In genomic region chr5:107135391-107135790, GRCh38 we compare ENCODE assay signal across 28 cellular contexts.
DNase-seq lines count a peak whose midpoint lies in the region; ATAC-seq, FAIRE-seq and TF ChIP-seq lines count a peak whose summit lies in the region.
"Had no signal": no experiment of that assay in that cellular context is flagged by ENCODE, and none has a peak within 500 bp of the region (broad histone marks: within the 10 kb centered on the region; RNA-seq: fewer than 3 reads in every experiment).

No MANE protein-coding gene starts in this region.

- intact Hi-C loops in mammary epithelial cell (cut with micrococcal nuclease) (no loop called here), MCF 10A (cut with micrococcal nuclease) (no loop called here)
- intact Hi-C loops in activated CD4-positive, alpha-beta T cell treated with anti-CD3 and anti-CD28 coated beads, Interleukin-2, amount 10 ng/mL, durations not matched to agents 24 days and 14 days (cut with micrococcal nuclease): no loop called here

- FAIRE-seq in bronchial epithelial cell (lab: Jason Lieb, UNC): no peak
- FAIRE-seq: frontal cortex, G401.6 had no signal

- H3K4me1 Mint-ChIP-seq in MCF 10A (ENCODE audit: insufficient read depth, unreplicated experiment): no peaks in the 10 kb centered on the region
- H3K4me1 Mint-ChIP-seq in activated CD4-positive, alpha-beta T cell treated with anti-CD3 and anti-CD28 coated beads, Interleukin-2, amount 10 ng/mL, durations not matched to agents 24 days and 14 days: no peaks in the 10 kb centered on the region
- no peaks in the 10 kb centered on the region for H3K4me1 Mint-ChIP-seq in stimulated activated naive CD8-positive, alpha-beta T cell treated with anti-CD3 and anti-CD28 coated beads, Interleukin-15, amount 100 ng/mL, for 72 hours
- H3K4me1 Mint-ChIP-seq: activated CD8-positive, alpha-beta memory T cell treated with anti-CD3 and anti-CD28 coated beads, Interleukin-2, amount 10 ng/mL, durations not matched to agents 7 days and 5 days; activated naive CD8-positive, alpha-beta T cell treated with anti-CD3 and anti-CD28 coated beads, Interleukin-2, amount 50 U/mL, for 24 hours; nephron progenitor cell had no signal

- dilution Hi-C loops in mammary epithelial cell (cut with HindIII; ENCODE audit: low sequenced_read_pairs): no loop called here

- DNase-seq in mammary epithelial cell: peak; percentile 19
- no peak for DNase-seq in MCF 10A (ENCODE audit: unreplicated experiment)
- peak; percentile 65 for DNase-seq in bronchial epithelial cell (ENCODE audit: low read depth)
- peak; percentile 38 to 68 for DNase-seq in foreskin fibroblast
- peak; percentile 6 for DNase-seq in stromal cell of bone marrow (ENCODE audit: low read depth)
- DNase-seq in activated CD4-positive, alpha-beta T cell treated with anti-CD3 and anti-CD28 coated beads, Interleukin-2, amount 10 ng/mL, durations not matched to agents 24 days and 14 days: no peak
- no peak for DNase-seq in stimulated activated naive CD8-positive, alpha-beta T cell treated with anti-CD3 and anti-CD28 coated beads, Interleukin-15, amount 100 ng/mL, for 72 hours
- no peak for DNase-seq in GM13976 (ENCODE audit: low spot score)
- DNase-seq: 8988T; activated CD4-positive, alpha-beta T cell treated with anti-CD3 and anti-CD28 coated beads for 1 hour; activated CD8-positive, alpha-beta memory T cell treated with anti-CD3 and anti-CD28 coated beads, Interleukin-2, amount 10 ng/mL, durations not matched to agents 7 days and 5 days; activated naive CD8-positive, alpha-beta T cell treated with anti-CD3 and anti-CD28 coated beads, Interleukin-2, amount 50 U/mL, for 24 hours; effector CD8-positive, alpha-beta T cell; left colon; midbrain; NCI-H82; nephron progenitor cell; Peyer's patch; spleen; substantia nigra; T-helper 9 cell; uterus had no signal

- POLR2A ChIA-PET in MCF 10A (lab: Yijun Ruan, JAX): no interaction called here

- H3K27ac Mint-ChIP-seq in MCF 10A (ENCODE audit: low read depth, unreplicated experiment): no peak overlapping the region
- H3K27ac Mint-ChIP-seq in activated CD4-positive, alpha-beta T cell treated with anti-CD3 and anti-CD28 coated beads, Interleukin-2, amount 10 ng/mL, durations not matched to agents 24 days and 14 days: no peak overlapping the region
- H3K27ac Mint-ChIP-seq in stimulated activated naive CD8-positive, alpha-beta T cell treated with anti-CD3 and anti-CD28 coated beads, Interleukin-15, amount 100 ng/mL, for 72 hours: no peak overlapping the region
- H3K27ac Mint-ChIP-seq: activated CD8-positive, alpha-beta memory T cell treated with anti-CD3 and anti-CD28 coated beads, Interleukin-2, amount 10 ng/mL, durations not matched to agents 7 days and 5 days; activated naive CD8-positive, alpha-beta T cell treated with anti-CD3 and anti-CD28 coated beads, Interleukin-2, amount 50 U/mL, for 24 hours; nephron progenitor cell had no signal

- TF ChIP-seq CTCF in mammary epithelial cell (conservative IDR thresholded peaks at IDR 0.05 in 1 of 2, IDR thresholded peaks at IDR 0.05 in 1 of 2; ENCODE audit: extremely low read depth in 1 of 2, insufficient read depth in 1 of 2, low read depth in 1 of 2, low read length in 2 of 2) (no peak), MCF 10A (IDR thresholded peaks at IDR 0.05; ENCODE audit: unreplicated experiment) (no peak), bronchial epithelial cell (IDR thresholded peaks at IDR 0.05; ENCODE audit: insufficient read depth, low read length, severe bottlenecking) (no peak), foreskin fibroblast (IDR thresholded peaks at IDR 0.05; ENCODE audit: low read depth, low read length) (no peak), GM13976 (IDR thresholded peaks at IDR 0.05; ENCODE audit: borderline replicate concordance, control extremely low read depth, extremely low read depth, insufficient read depth, missing control alignments) (no peak)

- ATAC-seq in stimulated activated naive CD8-positive, alpha-beta T cell treated with anti-CD3 and anti-CD28 coated beads, Interleukin-15, amount 100 ng/mL, for 72 hours: no peak
- ATAC-seq: activated CD8-positive, alpha-beta memory T cell treated with anti-CD3 and anti-CD28 coated beads, Interleukin-2, amount 10 ng/mL, durations not matched to agents 7 days and 5 days; activated naive CD8-positive, alpha-beta T cell treated with anti-CD3 and anti-CD28 coated beads, Interleukin-2, amount 50 U/mL, for 24 hours; left colon had no signal

- no peaks in the 10 kb centered on the region for H3K27me3 ChIP-seq in mammary epithelial cell (ENCODE audit: insufficient read depth, low read length)
- H3K27me3 ChIP-seq in bronchial epithelial cell (ENCODE audit: control insufficient read depth, insufficient read depth, low read length): no peaks in the 10 kb centered on the region
- H3K27me3 ChIP-seq: BLaER1, Peyer's patch, spleen, uterus had no signal

- no peaks in the 10 kb centered on the region for H3K27me3 Mint-ChIP-seq in MCF 10A (ENCODE audit: insufficient read depth, unreplicated experiment)
- H3K27me3 Mint-ChIP-seq in activated CD4-positive, alpha-beta T cell treated with anti-CD3 and anti-CD28 coated beads, Interleukin-2, amount 10 ng/mL, durations not matched to agents 24 days and 14 days: no peaks in the 10 kb centered on the region
- no peaks in the 10 kb centered on the region for H3K27me3 Mint-ChIP-seq in stimulated activated naive CD8-positive, alpha-beta T cell treated with anti-CD3 and anti-CD28 coated beads, Interleukin-15, amount 100 ng/mL, for 72 hours
- H3K27me3 Mint-ChIP-seq: activated CD8-positive, alpha-beta memory T cell treated with anti-CD3 and anti-CD28 coated beads, Interleukin-2, amount 10 ng/mL, durations not matched to agents 7 days and 5 days; activated naive CD8-positive, alpha-beta T cell treated with anti-CD3 and anti-CD28 coated beads, Interleukin-2, amount 50 U/mL, for 24 hours had no signal

- CTCF ChIA-PET in mammary epithelial cell (lab: Charles Lee; ENCODE audit: low non-redundant PET) (no interaction called here), MCF 10A (lab: Yijun Ruan, JAX) (interaction anchor here (1.4 kb wide), 1 partner anchor 866 kb away, joined by 5 read pairs; no protein-coding TSS in a partner anchor)

- H3K4me2 ChIP-seq in mammary epithelial cell (ENCODE audit: insufficient read depth, low read depth, low read length): no peak overlapping the region
- H3K4me2 ChIP-seq: BLaER1 had no signal

- in situ Hi-C loops in mammary epithelial cell (cut with MboI; ENCODE audit: low sequenced_read_pairs in 2 of 2): no loop called here
- in situ Hi-C loops in GM13976 (cut with MboI; ENCODE audit: low sequenced_read_pairs, unreplicated experiment): no loop called here

- H3K4me1 ChIP-seq in mammary epithelial cell (ENCODE audit: insufficient read depth, low read length): no peaks in the 10 kb centered on the region
- H3K4me1 ChIP-seq: BLaER1, Peyer's patch, spleen, uterus had no signal

- H3K9ac ChIP-seq in mammary epithelial cell (ENCODE audit: insufficient read depth, low read length): no peak overlapping the region
- H3K9ac ChIP-seq: BLaER1 had no signal

- H4K20me1 ChIP-seq in mammary epithelial cell (ENCODE audit: insufficient read depth, low read length): no peaks in the 10 kb centered on the region
- H4K20me1 ChIP-seq: BLaER1 had no signal

- H3K9me3 ChIP-seq in mammary epithelial cell (replicated peaks; ENCODE audit: insufficient read depth, low read length): no peaks in the 10 kb centered on the region
- H3K9me3 ChIP-seq: BLaER1, Peyer's patch, uterus had no signal

- WGBS in mammary epithelial cell (ENCODE audit: low coverage, missing lambda C conversion rate): 61% methylated on average over 2 of the region's 2 CpGs

- no peaks in the 10 kb centered on the region for H3K79me2 ChIP-seq in mammary epithelial cell (ENCODE audit: insufficient read depth, low read length)

- no peaks in the 10 kb centered on the region for H3K36me3 Mint-ChIP-seq in MCF 10A (ENCODE audit: insufficient read depth, unreplicated experiment)
- no peaks in the 10 kb centered on the region for H3K36me3 Mint-ChIP-seq in activated CD4-positive, alpha-beta T cell treated with anti-CD3 and anti-CD28 coated beads, Interleukin-2, amount 10 ng/mL, durations not matched to agents 24 days and 14 days (ENCODE audit: low read depth)
- H3K36me3 Mint-ChIP-seq: activated CD8-positive, alpha-beta memory T cell treated with anti-CD3 and anti-CD28 coated beads, Interleukin-2, amount 10 ng/mL, durations not matched to agents 7 days and 5 days had no signal

- H3K4me3 Mint-ChIP-seq in MCF 10A (ENCODE audit: unreplicated experiment): no peak overlapping the region
- H3K4me3 Mint-ChIP-seq in activated CD4-positive, alpha-beta T cell treated with anti-CD3 and anti-CD28 coated beads, Interleukin-2, amount 10 ng/mL, durations not matched to agents 24 days and 14 days: no peak overlapping the region
- no peak overlapping the region for H3K4me3 Mint-ChIP-seq in stimulated activated naive CD8-positive, alpha-beta T cell treated with anti-CD3 and anti-CD28 coated beads, Interleukin-15, amount 100 ng/mL, for 72 hours
- H3K4me3 Mint-ChIP-seq: activated CD8-positive, alpha-beta memory T cell treated with anti-CD3 and anti-CD28 coated beads, Interleukin-2, amount 10 ng/mL, durations not matched to agents 7 days and 5 days; activated naive CD8-positive, alpha-beta T cell treated with anti-CD3 and anti-CD28 coated beads, Interleukin-2, amount 50 U/mL, for 24 hours; central memory CD8-positive, alpha-beta T cell; nephron progenitor cell had no signal

- H3K9me3 Mint-ChIP-seq in MCF 10A (ENCODE audit: unreplicated experiment): peaks cover 6% of the 10 kb centered on the region
- peaks cover 5% of the 10 kb centered on the region for H3K9me3 Mint-ChIP-seq in activated CD4-positive, alpha-beta T cell treated with anti-CD3 and anti-CD28 coated beads, Interleukin-2, amount 10 ng/mL, durations not matched to agents 24 days and 14 days
- peaks cover 0 to 16% of the 10 kb centered on the region in 2 donors for H3K9me3 Mint-ChIP-seq in stimulated activated naive CD8-positive, alpha-beta T cell treated with anti-CD3 and anti-CD28 coated beads, Interleukin-15, amount 100 ng/mL, for 72 hours
- H3K9me3 Mint-ChIP-seq: central memory CD8-positive, alpha-beta T cell had no signal

- H3K36me3 ChIP-seq in mammary epithelial cell (ENCODE audit: insufficient read depth, low read length): no peaks in the 10 kb centered on the region
- H3K36me3 ChIP-seq in bronchial epithelial cell (ENCODE audit: control insufficient read depth, insufficient read depth, low read length): no peaks in the 10 kb centered on the region
- H3K36me3 ChIP-seq: BLaER1, HAP-1, Peyer's patch, spleen, uterus had no signal

- no TSS peak for BruUV-seq in mammary epithelial cell (replicated peaks; lab: Mats Ljungman, UMichigan)
- no TSS peak for BruUV-seq in MCF 10A (replicated peaks; lab: Mats Ljungman, UMichigan)

- H3K4me3 ChIP-seq in mammary epithelial cell (replicated peaks in 1 of 3; ENCODE audit: insufficient read depth in 1 of 3, low read depth in 2 of 3, low read length in 3 of 3): no peak overlapping the region
- no peak overlapping the region for H3K4me3 ChIP-seq in bronchial epithelial cell (ENCODE audit: low read depth, low read length)
- no peak overlapping the region for H3K4me3 ChIP-seq in foreskin fibroblast (ENCODE audit: low read depth in 1 of 2, low read length in 2 of 2)
- H3K4me3 ChIP-seq: BLaER1, HAP-1, Peyer's patch, SK-N-MC, spleen, uterus had no signal

- H3K27ac ChIP-seq in mammary epithelial cell (ENCODE audit: insufficient read depth, low read depth, low read length): no peak overlapping the region
- H3K27ac ChIP-seq: BLaER1, Peyer's patch, SK-N-MC, spleen, uterus had no signal

- H2AFZ ChIP-seq in mammary epithelial cell (ENCODE audit: low read depth, low read length): no peak overlapping the region

Comparison
In these comparisons a context has a peak if more than half of its experiments do, and no peak if none do; other contexts are left out.
1. DNase-seq: peak in mammary epithelial cell (single experiment), bronchial epithelial cell (single experiment), foreskin fibroblast (2 of 2) and stromal cell of bone marrow (single experiment); none in MCF 10A (single experiment), activated CD4-positive, alpha-beta T cell treated with anti-CD3 and anti-CD28 coated beads, Interleukin-2, amount 10 ng/mL, durations not matched to agents 24 days and 14 days (single experiment), stimulated activated naive CD8-positive, alpha-beta T cell treated with anti-CD3 and anti-CD28 coated beads, Interleukin-15, amount 100 ng/mL, for 72 hours (0 of 2) and GM13976 (single experiment).